Comparison of ENCODE assay signal across 8 cellular contexts in the genomic region with DNA sequence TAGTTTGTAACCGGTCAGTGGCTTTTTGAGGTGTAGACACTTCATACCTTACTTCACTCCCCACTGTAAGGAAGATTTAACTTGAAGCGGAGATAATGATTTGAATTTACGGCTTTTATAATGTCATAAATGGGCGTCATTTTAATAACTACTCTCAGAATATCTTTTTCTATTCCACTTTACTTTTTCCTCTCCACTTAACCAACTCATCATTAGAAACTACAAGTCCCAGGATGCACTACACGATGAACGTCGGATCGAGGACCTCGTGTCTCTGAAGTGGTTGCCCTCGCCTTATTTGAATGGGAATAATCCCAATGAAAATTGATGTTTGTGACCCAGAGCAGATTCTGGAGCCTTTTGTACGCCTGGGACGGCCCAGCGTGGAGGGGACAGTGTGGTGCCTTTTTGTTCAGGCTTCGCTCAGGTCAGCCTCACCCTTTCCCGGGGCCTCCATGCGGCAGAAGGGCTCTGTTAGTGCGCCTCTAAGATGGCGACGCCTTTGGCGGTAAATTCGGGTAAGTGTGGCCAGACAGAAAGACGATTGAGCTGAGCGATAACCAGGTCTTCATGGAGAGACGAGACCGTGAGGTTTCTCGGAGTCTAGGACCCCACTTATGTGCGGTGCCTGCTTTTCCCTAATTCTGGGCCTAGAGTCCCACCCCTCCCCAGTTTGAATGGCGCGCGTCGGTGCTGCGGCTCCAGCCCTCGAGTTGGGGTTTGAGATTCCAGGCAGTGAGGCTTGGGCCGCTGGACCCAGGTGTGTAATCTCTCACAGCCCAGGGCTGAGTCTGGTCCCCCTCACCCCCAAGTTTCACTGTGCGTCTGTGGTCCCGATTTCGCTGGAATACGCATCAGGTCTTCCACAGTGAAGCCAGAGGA. TPM values are rescaled to one million over a fixed set of nuclear protein-coding genes. Genes with fewer than 3 reads are reported as not detected.
DNase-seq lines count a peak whose midpoint lies in the region; ATAC-seq and TF ChIP-seq lines count a peak whose summit lies in the region.

A gene with protein sequence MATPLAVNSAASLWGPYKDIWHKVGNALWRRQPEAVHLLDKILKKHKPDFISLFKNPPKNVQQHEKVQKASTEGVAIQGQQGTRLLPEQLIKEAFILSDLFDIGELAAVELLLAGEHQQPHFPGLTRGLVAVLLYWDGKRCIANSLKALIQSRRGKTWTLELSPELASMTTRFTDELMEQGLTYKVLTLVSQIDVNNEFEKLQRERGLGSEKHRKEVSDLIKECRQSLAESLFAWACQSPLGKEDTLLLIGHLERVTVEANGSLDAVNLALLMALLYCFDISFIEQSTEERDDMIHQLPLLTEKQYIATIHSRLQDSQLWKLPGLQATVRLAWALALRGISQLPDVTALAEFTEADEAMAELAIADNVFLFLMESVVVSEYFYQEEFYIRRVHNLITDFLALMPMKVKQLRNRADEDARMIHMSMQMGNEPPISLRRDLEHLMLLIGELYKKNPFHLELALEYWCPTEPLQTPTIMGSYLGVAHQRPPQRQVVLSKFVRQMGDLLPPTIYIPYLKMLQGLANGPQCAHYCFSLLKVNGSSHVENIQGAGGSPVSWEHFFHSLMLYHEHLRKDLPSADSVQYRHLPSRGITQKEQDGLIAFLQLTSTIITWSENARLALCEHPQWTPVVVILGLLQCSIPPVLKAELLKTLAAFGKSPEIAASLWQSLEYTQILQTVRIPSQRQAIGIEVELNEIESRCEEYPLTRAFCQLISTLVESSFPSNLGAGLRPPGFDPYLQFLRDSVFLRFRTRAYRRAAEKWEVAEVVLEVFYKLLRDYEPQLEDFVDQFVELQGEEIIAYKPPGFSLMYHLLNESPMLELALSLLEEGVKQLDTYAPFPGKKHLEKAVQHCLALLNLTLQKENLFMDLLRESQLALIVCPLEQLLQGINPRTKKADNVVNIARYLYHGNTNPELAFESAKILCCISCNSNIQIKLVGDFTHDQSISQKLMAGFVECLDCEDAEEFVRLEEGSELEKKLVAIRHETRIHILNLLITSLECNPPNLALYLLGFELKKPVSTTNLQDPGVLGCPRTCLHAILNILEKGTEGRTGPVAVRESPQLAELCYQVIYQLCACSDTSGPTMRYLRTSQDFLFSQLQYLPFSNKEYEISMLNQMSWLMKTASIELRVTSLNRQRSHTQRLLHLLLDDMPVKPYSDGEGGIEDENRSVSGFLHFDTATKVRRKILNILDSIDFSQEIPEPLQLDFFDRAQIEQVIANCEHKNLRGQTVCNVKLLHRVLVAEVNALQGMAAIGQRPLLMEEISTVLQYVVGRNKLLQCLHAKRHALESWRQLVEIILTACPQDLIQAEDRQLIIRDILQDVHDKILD (N-terminal part only) (plus strand): TSS at position 463 of the 882 bp plus-strand sequence. CDS start 28 bp downstream, at position 491.

- peaks cover 3% of the 10 kb centered on the region; the same call in 1 of the 2 replicates for H3F3A ChIP-seq in GM23338 (replicated peaks; ENCODE audit: low read depth)

- ATAC-seq in GM23338 (peak; percentile 73), RWPE2 (ENCODE audit: low read depth) (peak; percentile 89)
- peak; percentile 87 for ATAC-seq in activated T-helper 17 cell treated with anti-CD3 and anti-CD28 coated beads, Interleukin-2, amount 50 U/mL, for 72 hours (replicated peaks)
- peak; percentile 88 for ATAC-seq in stimulated activated naive CD8-positive, alpha-beta T cell treated with anti-CD3 and anti-CD28 coated beads, Interleukin-15, amount 100 ng/mL, for 72 hours

- peaks cover 44% of the 10 kb centered on the region for H3K79me2 ChIP-seq in GM23338 (replicated peaks; ENCODE audit: insufficient read depth)

- TF ChIP-seq CTCF in GM23338 (conservative IDR thresholded peaks at IDR 0.05; ENCODE audit: low read depth in 2 of 2) (no peak), RWPE2 (IDR thresholded peaks at IDR 0.05; ENCODE audit: poor library complexity, severe bottlenecking) (no peak), fibroblast of the aortic adventitia (IDR thresholded peaks at IDR 0.05; ENCODE audit: insufficient read depth, low read length) (peak; percentile 2), nephron progenitor cell (IDR thresholded peaks at IDR 0.05) (no peak)

- H3K4me3 Mint-ChIP-seq in GM23338 = no peak within 1 kb of the TSS
- no peak within 1 kb of the TSS for H3K4me3 Mint-ChIP-seq in activated T-helper 17 cell treated with anti-CD3 and anti-CD28 coated beads, Interleukin-2, amount 50 U/mL, for 72 hours
- H3K4me3 Mint-ChIP-seq in nephron progenitor cell = peak within 1 kb of the TSS; percentile 19
- H3K4me3 Mint-ChIP-seq in stimulated activated naive CD8-positive, alpha-beta T cell treated with anti-CD3 and anti-CD28 coated beads, Interleukin-15, amount 100 ng/mL, for 72 hours = peak within 1 kb of the TSS in 1 of 2 donors; percentile 16

- no peaks in the 10 kb centered on the region for H3K27me3 ChIP-seq in GM23338 (ENCODE audit: insufficient read depth)
- H3K27me3 ChIP-seq in RWPE2 (ENCODE audit: insufficient read depth, poor library complexity, severe bottlenecking) = no peaks in the 10 kb centered on the region

- H4K20me1 ChIP-seq in GM23338 (replicated peaks; ENCODE audit: insufficient read depth) = no peaks in the 10 kb centered on the region

- H3K27ac ChIP-seq in GM23338 (ENCODE audit: low read depth) (peak within 1 kb of the TSS; percentile 96), RWPE2 (ENCODE audit: poor library complexity, severe bottlenecking) (peak within 1 kb of the TSS; percentile 89)

- H3K27ac Mint-ChIP-seq in GM23338 = no peak within 1 kb of the TSS
- H3K27ac Mint-ChIP-seq in activated T-helper 17 cell treated with anti-CD3 and anti-CD28 coated beads, Interleukin-2, amount 50 U/mL, for 72 hours = no peak within 1 kb of the TSS
- H3K27ac Mint-ChIP-seq in nephron progenitor cell = no peak within 1 kb of the TSS
- H3K27ac Mint-ChIP-seq in stimulated activated naive CD8-positive, alpha-beta T cell treated with anti-CD3 and anti-CD28 coated beads, Interleukin-15, amount 100 ng/mL, for 72 hours = no peak within 1 kb of the TSS

- H3K36me3 Mint-ChIP-seq in GM23338 (ENCODE audit: low read depth) = peaks cover 11% of the 10 kb centered on the region
- H3K36me3 Mint-ChIP-seq in activated T-helper 17 cell treated with anti-CD3 and anti-CD28 coated beads, Interleukin-2, amount 50 U/mL, for 72 hours (ENCODE audit: low read depth) = peaks cover 14% of the 10 kb centered on the region
- peaks cover 19% of the 10 kb centered on the region for H3K36me3 Mint-ChIP-seq in nephron progenitor cell (ENCODE audit: low read depth)

- H3K4me3 ChIP-seq in GM23338 (peak within 1 kb of the TSS; percentile 91), RWPE2 (ENCODE audit: severe bottlenecking) (peak within 1 kb of the TSS; percentile 61), fibroblast of the aortic adventitia (ENCODE audit: low read depth, low read length) (peak within 1 kb of the TSS; percentile 99)

- H3K4me1 ChIP-seq in GM23338 (ENCODE audit: insufficient read depth) = peaks cover 36% of the 10 kb centered on the region
- peaks cover 6% of the 10 kb centered on the region for H3K4me1 ChIP-seq in RWPE2 (ENCODE audit: insufficient read depth, poor library complexity, severe bottlenecking)

- H3K36me3 ChIP-seq in GM23338 (ENCODE audit: insufficient read depth) = no peaks in the 10 kb centered on the region
- peaks cover 28% of the 10 kb centered on the region for H3K36me3 ChIP-seq in RWPE2 (ENCODE audit: low read depth)

- H3K4me1 Mint-ChIP-seq in GM23338 = peaks cover 20% of the 10 kb centered on the region
- H3K4me1 Mint-ChIP-seq in activated T-helper 17 cell treated with anti-CD3 and anti-CD28 coated beads, Interleukin-2, amount 50 U/mL, for 72 hours = peaks cover 15% of the 10 kb centered on the region
- H3K4me1 Mint-ChIP-seq in nephron progenitor cell = peaks cover 6% of the 10 kb centered on the region
- H3K4me1 Mint-ChIP-seq in stimulated activated naive CD8-positive, alpha-beta T cell treated with anti-CD3 and anti-CD28 coated beads, Interleukin-15, amount 100 ng/mL, for 72 hours = peaks cover 20% of the 10 kb centered on the region

- H3K9me3 Mint-ChIP-seq in GM23338 (peaks cover 2% of the 10 kb centered on the region; the same call in 1 of the 3 replicates), nephron progenitor cell (no peaks in the 10 kb centered on the region)
- H3K9me3 Mint-ChIP-seq in activated T-helper 17 cell treated with anti-CD3 and anti-CD28 coated beads, Interleukin-2, amount 50 U/mL, for 72 hours = no peaks in the 10 kb centered on the region
- H3K9me3 Mint-ChIP-seq in stimulated activated naive CD8-positive, alpha-beta T cell treated with anti-CD3 and anti-CD28 coated beads, Interleukin-15, amount 100 ng/mL, for 72 hours = no peaks in the 10 kb centered on the region

- peak within 1 kb of the TSS; percentile 74 for H3K4me2 ChIP-seq in GM23338

- H3K27me3 Mint-ChIP-seq in GM23338 (ENCODE audit: insufficient read depth, low read depth, poor library complexity) (peaks cover 3% of the 10 kb centered on the region), nephron progenitor cell (ENCODE audit: low read depth, poor library complexity) (no peaks in the 10 kb centered on the region)
- H3K27me3 Mint-ChIP-seq in activated T-helper 17 cell treated with anti-CD3 and anti-CD28 coated beads, Interleukin-2, amount 50 U/mL, for 72 hours = peaks cover 6% of the 10 kb centered on the region
- H3K27me3 Mint-ChIP-seq in stimulated activated naive CD8-positive, alpha-beta T cell treated with anti-CD3 and anti-CD28 coated beads, Interleukin-15, amount 100 ng/mL, for 72 hours = no peaks in the 10 kb centered on the region

- no peaks in the 10 kb centered on the region for H3K9me3 ChIP-seq in RWPE2 (ENCODE audit: severe bottlenecking)

- peak; percentile 92 for DNase-seq in ELF-1 (ENCODE audit: low read depth, low spot score)
- peak; percentile 86 for DNase-seq in GM23338 (ENCODE audit: low spot score)
- DNase-seq in Kasumi-1 (lab: John Stamatoyannopoulos, UW) = peak; percentile 87 to 92
- DNase-seq in RWPE2 (ENCODE audit: low spot score) = peak; percentile 70
- DNase-seq in fibroblast of the aortic adventitia (ENCODE audit: low read depth) = peak; percentile 92
- DNase-seq in nephron progenitor cell = peak; percentile 63
- peak; percentile 82 to 84 for DNase-seq in stimulated activated naive CD8-positive, alpha-beta T cell treated with anti-CD3 and anti-CD28 coated beads, Interleukin-15, amount 100 ng/mL, for 72 hours

- H2AFZ ChIP-seq in GM23338 = 0 out of 2 replicates have a peak within 1 kb of the TSS, but pooled peaks have one; percentile 0

- no peaks in the 10 kb centered on the region for H3K9me2 ChIP-seq in GM23338 (ENCODE audit: insufficient read depth)

TF ChIP-seq in GM23338, 12 proteins besides CTCF, POLR2A, EP300 and RAD21 (continues in another document):
- no peak for TF ChIP-seq NANOG (IDR thresholded peaks at IDR 0.05; ENCODE audit: borderline replicate concordance)
- peak; percentile 94 for TF ChIP-seq POLR2AphosphoS5 (IDR thresholded peaks at IDR 0.05; ENCODE audit: low read depth)

RNA-seq across cellular contexts. Expression of the gene that starts here (rescaled TPM):
- total RNA-seq in GM23338 (2014; rRNA removed; shearing (Covaris generic)) = 193 and 212 TPM in 2 replicates
- polyA plus RNA-seq in GM23338 (2016; fragmentation: Nextera tagmentation; extraction: Ambion mirVana) = 150 and 152 TPM in 2 replicates
- total RNA-seq in activated T-helper 17 cell treated with anti-CD3 and anti-CD28 coated beads, Interleukin-2, amount 50 U/mL, for 72 hours = 100 to 1,000 TPM in 1 of 2 donors, 10 to 100 TPM in 1; 80.9 to 116 TPM
- total RNA-seq in fibroblast of the aortic adventitia (ENCODE audit: low replicate concordance) = 77.5 and 78.4 TPM in 2 replicates

Comparison
In these comparisons a context has a peak if more than half of its experiments do, and no peak if none do; other contexts are left out.
1. Peak in every context shown above with its lines: DNase-seq, ATAC-seq, H3K4me3 ChIP-seq and H3K27ac ChIP-seq.